22 cellular contexts compared by ENCODE assay signal in the genomic region with DNA sequence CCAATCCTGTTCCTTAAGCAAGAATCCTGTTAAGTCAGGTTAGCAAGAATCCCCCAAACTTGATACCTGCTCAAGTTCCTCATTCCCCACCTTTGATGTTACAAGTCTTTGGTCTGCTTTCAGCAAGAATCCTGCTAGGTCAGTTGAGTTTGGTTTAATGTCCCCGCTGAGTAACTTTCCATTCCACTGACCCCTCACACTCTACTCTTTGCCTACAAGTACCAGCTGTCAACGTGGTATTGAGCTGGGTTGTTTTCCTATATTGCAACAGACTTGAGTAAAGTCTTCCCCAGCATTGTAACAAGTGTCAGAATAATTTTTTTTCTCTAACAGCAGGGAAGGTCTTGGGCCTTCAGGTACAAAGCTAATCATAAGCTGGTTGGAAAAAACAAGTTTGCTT. TPM values are rescaled to one million over a fixed set of nuclear protein-coding genes. Genes with fewer than 3 reads are reported as not detected.
DNase-seq lines count a peak whose midpoint lies in the region; ATAC-seq and TF ChIP-seq lines count a peak whose summit lies in the region.
"Had no signal": no experiment of that assay in that cellular context is flagged by ENCODE, and none has a peak within 500 bp of the region (broad histone marks: within the 10 kb centered on the region; RNA-seq: fewer than 3 reads in every experiment).

No MANE protein-coding gene starts in this region.

- H3K9me2 ChIP-seq in GM23338 (ENCODE audit: insufficient read depth) = no peaks in the 10 kb centered on the region

- peak overlapping the region; percentile 6; the same call in 1 of the 2 replicates for H3K9ac ChIP-seq in iPS-20b (ENCODE audit: low read depth, low read length)

- H3K36me3 ChIP-seq in GM23338 (ENCODE audit: insufficient read depth) = no peaks in the 10 kb centered on the region
- H3K36me3 ChIP-seq in iPS-20b (ENCODE audit: insufficient read depth, low read depth, low read length) = no peaks in the 10 kb centered on the region
- H3K36me3 ChIP-seq in upper lobe of right lung = no peaks in the 10 kb centered on the region
- no peaks in the 10 kb centered on the region for H3K36me3 ChIP-seq in thyroid gland

- no peaks in the 10 kb centered on the region for H3K36me3 Mint-ChIP-seq in GM23338 (ENCODE audit: low read depth)
- H3K36me3 Mint-ChIP-seq: CD4-positive, CD25-positive, alpha-beta regulatory T cell had no signal

- H3K4me3 Mint-ChIP-seq in GM23338 = no peak overlapping the region
- H3K4me3 Mint-ChIP-seq: CD4-positive, CD25-positive, alpha-beta regulatory T cell had no signal

- H3K4me1 ChIP-seq in GM23338 (ENCODE audit: insufficient read depth) (peaks cover 52% of the 10 kb centered on the region), iPS-20b (ENCODE audit: insufficient read depth, low read length) (peaks cover 36% of the 10 kb centered on the region), upper lobe of right lung (no peaks in the 10 kb centered on the region), thyroid gland (peaks cover 0 to 5% of the 10 kb centered on the region in 2 donors)

- H3K4me3 ChIP-seq in GM23338 (no peak overlapping the region), iPS-20b (ENCODE audit: low read length) (no peak overlapping the region), upper lobe of right lung (no peak overlapping the region), thyroid gland (replicated peaks in 1 of 3) (no peak overlapping the region)

- H2AFZ ChIP-seq in GM23338 = no peak overlapping the region

- H3K27ac ChIP-seq in GM23338 (ENCODE audit: low read depth) (no peak overlapping the region), iPS-20b (ENCODE audit: low read length) (no peak overlapping the region), upper lobe of right lung (no peak overlapping the region), thyroid gland (no peak overlapping the region)
- H3K27ac ChIP-seq: HL-60 had no signal

- H3K79me2 ChIP-seq in GM23338 (replicated peaks; ENCODE audit: insufficient read depth) = peaks cover 94% of the 10 kb centered on the region

- H3K27ac Mint-ChIP-seq in GM23338 = 0 out of 2 replicates have a peak overlapping the region, but pooled peaks have one; percentile 4
- H3K27ac Mint-ChIP-seq: CD4-positive, CD25-positive, alpha-beta regulatory T cell had no signal

- H3K27me3 ChIP-seq in GM23338 (ENCODE audit: insufficient read depth) (no peaks in the 10 kb centered on the region), iPS-20b (ENCODE audit: insufficient read depth, low read length) (peaks cover 4% of the 10 kb centered on the region; the same call in 1 of the 2 replicates), upper lobe of right lung (peaks cover 6% of the 10 kb centered on the region), thyroid gland (no peaks in the 10 kb centered on the region)

- ATAC-seq in GM23338 (no peak), upper lobe of right lung (peak; percentile 41), HG02623 (IDR thresholded peaks at IDR 0.05; ENCODE audit: unreplicated experiment) (no peak)
- ATAC-seq: PC-3 had no signal

- no peaks in the 10 kb centered on the region for H3K9me3 Mint-ChIP-seq in GM23338

- DNase-seq in GM23338 (ENCODE audit: low spot score) (peak; percentile 42), NCI-H69 (lab: John Stamatoyannopoulos, UW) (peak; percentile 28), upper lobe of right lung (no peak), LoVo (ENCODE audit: low spot score) (no peak), thyroid gland (no peak)
- DNase-seq: CD4-positive, CD25-positive, alpha-beta regulatory T cell; DMS 273 treated with DMSO at 0.1 percent for 48 hours; DMS79 treated with DMSO at 0.1 percent for 48 hours; IMR-90; NCI-H1694; NCI-H2081; NCI-H2171; NCI-H345; NCI-H524; NCI-H82; PC-3; RPMI8226; SHP77; SW 1271 had no signal

- H3K4me2 ChIP-seq in GM23338 = peak overlapping the region; percentile 95

- intact Hi-C loops in upper lobe of right lung (cut with DNase I) = no loop called here
- intact Hi-C loops in thyroid gland (cut with DNase I) = no loop called here

- peaks cover 49% of the 10 kb centered on the region for H3K4me1 Mint-ChIP-seq in GM23338

- 0 out of 2 replicates have a peak, but pooled peaks cover 5% of the 10 kb centered on the region for H4K20me1 ChIP-seq in GM23338 (replicated peaks; ENCODE audit: insufficient read depth)

- H3K9me3 ChIP-seq in iPS-20b (ENCODE audit: insufficient read depth, low read depth, low read length) (no peaks in the 10 kb centered on the region), upper lobe of right lung (no peaks in the 10 kb centered on the region), thyroid gland (no peaks in the 10 kb centered on the region)

- TF ChIP-seq CTCF in GM23338 (conservative IDR thresholded peaks at IDR 0.05; ENCODE audit: low read depth in 2 of 2) = no peak
- TF ChIP-seq CTCF in upper lobe of right lung (IDR thresholded peaks at IDR 0.05) = no peak
- TF ChIP-seq CTCF in thyroid gland (IDR thresholded peaks at IDR 0.05) = no peak

- H3K27me3 Mint-ChIP-seq in GM23338 (ENCODE audit: insufficient read depth, low read depth, poor library complexity) = peaks cover 1% of the 10 kb centered on the region

- H3F3A ChIP-seq in GM23338 (replicated peaks; ENCODE audit: low read depth) = no peaks in the 10 kb centered on the region

- WGBS in thyroid gland, 2 donors = 63 to 68% methylated on average over 2 of the region's 2 CpGs

- TF ChIP-seq POLR2A in thyroid gland (IDR thresholded peaks at IDR 0.05) = no peak

TF ChIP-seq in GM23338, 12 proteins besides CTCF, POLR2A, EP300 and RAD21:
- TF ChIP-seq CREB1 (CRISPR knock-in tag; IDR thresholded peaks at IDR 0.05; ENCODE audit: low read depth) (no peak), EZH2phosphoT487 (IDR thresholded peaks at IDR 0.05; ENCODE audit: unreplicated experiment) (no peak), JUNB (IDR thresholded peaks at IDR 0.05; ENCODE audit: unreplicated experiment) (no peak), ZNF331 (CRISPR knock-in tag; IDR thresholded peaks at IDR 0.05; ENCODE audit: low read depth) (no peak), ZNF114 (CRISPR knock-in tag; IDR thresholded peaks at IDR 0.05) (no peak), POLR2AphosphoS5 (IDR thresholded peaks at IDR 0.05; ENCODE audit: low read depth) (no peak)
- TF ChIP-seq, protein P1, sequence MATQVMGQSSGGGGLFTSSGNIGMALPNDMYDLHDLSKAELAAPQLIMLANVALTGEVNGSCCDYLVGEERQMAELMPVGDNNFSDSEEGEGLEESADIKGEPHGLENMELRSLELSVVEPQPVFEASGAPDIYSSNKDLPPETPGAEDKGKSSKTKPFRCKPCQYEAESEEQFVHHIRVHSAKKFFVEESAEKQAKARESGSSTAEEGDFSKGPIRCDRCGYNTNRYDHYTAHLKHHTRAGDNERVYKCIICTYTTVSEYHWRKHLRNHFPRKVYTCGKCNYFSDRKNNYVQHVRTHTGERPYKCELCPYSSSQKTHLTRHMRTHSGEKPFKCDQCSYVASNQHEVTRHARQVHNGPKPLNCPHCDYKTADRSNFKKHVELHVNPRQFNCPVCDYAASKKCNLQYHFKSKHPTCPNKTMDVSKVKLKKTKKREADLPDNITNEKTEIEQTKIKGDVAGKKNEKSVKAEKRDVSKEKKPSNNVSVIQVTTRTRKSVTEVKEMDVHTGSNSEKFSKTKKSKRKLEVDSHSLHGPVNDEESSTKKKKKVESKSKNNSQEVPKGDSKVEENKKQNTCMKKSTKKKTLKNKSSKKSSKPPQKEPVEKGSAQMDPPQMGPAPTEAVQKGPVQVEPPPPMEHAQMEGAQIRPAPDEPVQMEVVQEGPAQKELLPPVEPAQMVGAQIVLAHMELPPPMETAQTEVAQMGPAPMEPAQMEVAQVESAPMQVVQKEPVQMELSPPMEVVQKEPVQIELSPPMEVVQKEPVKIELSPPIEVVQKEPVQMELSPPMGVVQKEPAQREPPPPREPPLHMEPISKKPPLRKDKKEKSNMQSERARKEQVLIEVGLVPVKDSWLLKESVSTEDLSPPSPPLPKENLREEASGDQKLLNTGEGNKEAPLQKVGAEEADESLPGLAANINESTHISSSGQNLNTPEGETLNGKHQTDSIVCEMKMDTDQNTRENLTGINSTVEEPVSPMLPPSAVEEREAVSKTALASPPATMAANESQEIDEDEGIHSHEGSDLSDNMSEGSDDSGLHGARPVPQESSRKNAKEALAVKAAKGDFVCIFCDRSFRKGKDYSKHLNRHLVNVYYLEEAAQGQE (IDR thresholded peaks at IDR 0.05; ENCODE audit: unreplicated experiment) = no peak
- TF ChIP-seq, protein P2, sequence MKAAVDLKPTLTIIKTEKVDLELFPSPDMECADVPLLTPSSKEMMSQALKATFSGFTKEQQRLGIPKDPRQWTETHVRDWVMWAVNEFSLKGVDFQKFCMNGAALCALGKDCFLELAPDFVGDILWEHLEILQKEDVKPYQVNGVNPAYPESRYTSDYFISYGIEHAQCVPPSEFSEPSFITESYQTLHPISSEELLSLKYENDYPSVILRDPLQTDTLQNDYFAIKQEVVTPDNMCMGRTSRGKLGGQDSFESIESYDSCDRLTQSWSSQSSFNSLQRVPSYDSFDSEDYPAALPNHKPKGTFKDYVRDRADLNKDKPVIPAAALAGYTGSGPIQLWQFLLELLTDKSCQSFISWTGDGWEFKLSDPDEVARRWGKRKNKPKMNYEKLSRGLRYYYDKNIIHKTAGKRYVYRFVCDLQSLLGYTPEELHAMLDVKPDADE (IDR thresholded peaks at IDR 0.05) = no peak

RNA-seq across cellular contexts. Expression of a gene that starts 6.3 kb away (rescaled TPM):
- total RNA-seq in GM23338 (2014; rRNA removed; shearing (Covaris generic)) = 41.2 and 41.3 TPM in 2 replicates
- polyA plus RNA-seq in GM23338 (2016; fragmentation: Nextera tagmentation; extraction: Ambion mirVana) = 11.3 and 11.4 TPM in 2 replicates
- total RNA-seq in upper lobe of right lung = 8.0 TPM
- total RNA-seq in thyroid gland = 10 to 100 TPM in 2 of 4 donors, 1 to 10 TPM in 2; 3.9 to 12.7 (median 9.0) TPM

Comparison
In these comparisons a context has a peak if more than half of its experiments do, and no peak if none do; other contexts are left out.
1. DNase-seq: peak in GM23338 (single experiment) and NCI-H69 (single experiment); none in upper lobe of right lung (single experiment), LoVo (single experiment) and thyroid gland (0 of 2).